18 cellular contexts compared by ENCODE assay signal in genomic region chr1:109598655-109599054, GRCh38. TPM values are rescaled to one million over a fixed set of nuclear protein-coding genes. Genes with fewer than 3 reads are reported as not detected.
DNase-seq lines count a peak whose midpoint lies in the region; ATAC-seq, FAIRE-seq and TF ChIP-seq lines count a peak whose summit lies in the region.
"Had no signal": no experiment of that assay in that cellular context is flagged by ENCODE, and none has a peak within 500 bp of the region (broad histone marks: within the 10 kb centered on the region; RNA-seq: fewer than 3 reads in every experiment).

No MANE protein-coding gene starts in this region.

- H3K9me3 ChIP-seq in kidney (ENCODE audit: control insufficient read depth in 1 of 2, low read length in 2 of 2) = no peaks in the 10 kb centered on the region
- H3K9me3 ChIP-seq: esophagus squamous epithelium, testis had no signal

- TF ChIP-seq CTCF in activated CD8-positive, alpha-beta T cell treated with anti-CD3 and anti-CD28 coated beads for 36 hours (IDR thresholded peaks at IDR 0.05) = peak; percentile 23
- TF ChIP-seq CTCF in fibroblast of villous mesenchyme (IDR thresholded peaks at IDR 0.05; ENCODE audit: insufficient read depth, low read depth, low read length) (peak; percentile 21), type B pancreatic cell (conservative IDR thresholded peaks at IDR 0.05) (peak; percentile 55), kidney (IDR thresholded peaks at IDR 0.05; ENCODE audit: borderline replicate concordance, extremely low read depth, insufficient read depth) (no peak)

- POLR2A ChIA-PET in activated CD8-positive, alpha-beta T cell treated with anti-CD3 and anti-CD28 coated beads for 36 hours (lab: Charles Lee) = interaction anchor here (1.0 kb wide), 1 partner anchor 18 kb away, joined by 3 read pairs; no protein-coding TSS in a partner anchor
- POLR2A ChIA-PET in activated CD8-positive, alpha-beta T cell treated with anti-CD3 and anti-CD28 coated beads, Interleukin-2, amount 10 ng/mL, durations not matched to agents 7 days and 5 days (lab: Charles Lee) = no interaction called here

- CTCF ChIA-PET in activated CD8-positive, alpha-beta T cell treated with anti-CD3 and anti-CD28 coated beads for 36 hours (lab: Charles Lee) = interaction anchor here (1.3 kb wide), 1 partner anchor 41 kb away, joined by 4 read pairs; no protein-coding TSS in a partner anchor
- CTCF ChIA-PET in activated CD8-positive, alpha-beta T cell treated with anti-CD3 and anti-CD28 coated beads, Interleukin-2, amount 10 ng/mL, durations not matched to agents 7 days and 5 days (lab: Charles Lee) = interaction anchor here (1.6 kb wide), 1 partner anchor 10 kb away, joined by 4 read pairs; no protein-coding TSS in a partner anchor

- H3K4me1 ChIP-seq in kidney (ENCODE audit: control insufficient read depth in 1 of 2, insufficient read depth in 1 of 2, low read depth in 1 of 2, low read length in 2 of 2) = no peaks in the 10 kb centered on the region
- H3K4me1 ChIP-seq: esophagus squamous epithelium, testis had no signal

- H3K36me3 Mint-ChIP-seq in activated CD8-positive, alpha-beta T cell treated with anti-CD3 and anti-CD28 coated beads for 36 hours (ENCODE audit: low read depth) = peaks cover 7% of the 10 kb centered on the region
- peaks cover 43% of the 10 kb centered on the region for H3K36me3 Mint-ChIP-seq in activated CD8-positive, alpha-beta T cell treated with anti-CD3 and anti-CD28 coated beads, Interleukin-2, amount 10 ng/mL, durations not matched to agents 7 days and 5 days (ENCODE audit: low read depth)
- peaks cover 5% of the 10 kb centered on the region for H3K36me3 Mint-ChIP-seq in type B pancreatic cell

- no peaks in the 10 kb centered on the region for H3K36me3 ChIP-seq in kidney (ENCODE audit: control insufficient read depth in 1 of 2, insufficient read depth in 2 of 2, low read length in 2 of 2)

- intact Hi-C loops in activated CD8-positive, alpha-beta T cell treated with anti-CD3 and anti-CD28 coated beads for 36 hours (cut with micrococcal nuclease) = no loop called here
- intact Hi-C loops in kidney (cut with DNase I) = no loop called here

- H3K27me3 Mint-ChIP-seq in activated CD8-positive, alpha-beta T cell treated with anti-CD3 and anti-CD28 coated beads for 36 hours = no peaks in the 10 kb centered on the region
- H3K27me3 Mint-ChIP-seq in activated CD8-positive, alpha-beta T cell treated with anti-CD3 and anti-CD28 coated beads, Interleukin-2, amount 10 ng/mL, durations not matched to agents 7 days and 5 days (ENCODE audit: low read depth) = no peaks in the 10 kb centered on the region
- H3K27me3 Mint-ChIP-seq in type B pancreatic cell = no peaks in the 10 kb centered on the region
- H3K27me3 Mint-ChIP-seq: activated B cell treated with CpG ODN at 0.5 μM for 24 hours; activated naive CD8-positive, alpha-beta T cell had no signal

- no peak overlapping the region for H3K27ac Mint-ChIP-seq in activated CD8-positive, alpha-beta T cell treated with anti-CD3 and anti-CD28 coated beads for 36 hours
- H3K27ac Mint-ChIP-seq in activated CD8-positive, alpha-beta T cell treated with anti-CD3 and anti-CD28 coated beads, Interleukin-2, amount 10 ng/mL, durations not matched to agents 7 days and 5 days = no peak overlapping the region
- H3K27ac Mint-ChIP-seq in type B pancreatic cell = no peak overlapping the region
- H3K27ac Mint-ChIP-seq: activated B cell treated with CpG ODN at 0.5 μM for 24 hours; activated naive CD8-positive, alpha-beta T cell had no signal

- H3K4me3 ChIP-seq in fibroblast of villous mesenchyme (ENCODE audit: low read depth, low read length) (no peak overlapping the region), kidney (ENCODE audit: low read length in 2 of 2) (no peak overlapping the region)
- H3K4me3 ChIP-seq: esophagus squamous epithelium, testis had no signal

- no peaks in the 10 kb centered on the region for H3K9me3 Mint-ChIP-seq in activated CD8-positive, alpha-beta T cell treated with anti-CD3 and anti-CD28 coated beads for 36 hours
- H3K9me3 Mint-ChIP-seq in activated CD8-positive, alpha-beta T cell treated with anti-CD3 and anti-CD28 coated beads, Interleukin-2, amount 10 ng/mL, durations not matched to agents 7 days and 5 days (ENCODE audit: insufficient read depth) = no peaks in the 10 kb centered on the region
- no peaks in the 10 kb centered on the region for H3K9me3 Mint-ChIP-seq in type B pancreatic cell
- H3K9me3 Mint-ChIP-seq: activated B cell treated with CpG ODN at 0.5 μM for 24 hours had no signal

- no peak for ATAC-seq in activated CD8-positive, alpha-beta T cell treated with anti-CD3 and anti-CD28 coated beads for 36 hours
- ATAC-seq in activated CD8-positive, alpha-beta T cell treated with anti-CD3 and anti-CD28 coated beads, Interleukin-2, amount 10 ng/mL, durations not matched to agents 7 days and 5 days = no peak
- no peak for ATAC-seq in HG02759 (IDR thresholded peaks at IDR 0.05; ENCODE audit: unreplicated experiment)

- no peak overlapping the region for H3K4me3 Mint-ChIP-seq in activated CD8-positive, alpha-beta T cell treated with anti-CD3 and anti-CD28 coated beads for 36 hours
- no peak overlapping the region for H3K4me3 Mint-ChIP-seq in activated CD8-positive, alpha-beta T cell treated with anti-CD3 and anti-CD28 coated beads, Interleukin-2, amount 10 ng/mL, durations not matched to agents 7 days and 5 days
- no peak overlapping the region for H3K4me3 Mint-ChIP-seq in type B pancreatic cell
- H3K4me3 Mint-ChIP-seq: activated B cell treated with CpG ODN at 0.5 μM for 24 hours; activated naive CD8-positive, alpha-beta T cell had no signal

- no peak for DNase-seq in activated CD8-positive, alpha-beta T cell treated with anti-CD3 and anti-CD28 coated beads for 36 hours
- no peak for DNase-seq in activated CD8-positive, alpha-beta T cell treated with anti-CD3 and anti-CD28 coated beads, Interleukin-2, amount 10 ng/mL, durations not matched to agents 7 days and 5 days
- peak; percentile 22 for DNase-seq in RKO (ENCODE audit: low spot score)
- DNase-seq in fibroblast of villous mesenchyme (ENCODE audit: low read depth) = no peak
- DNase-seq in type B pancreatic cell (ENCODE audit: extremely low spot score, unreplicated experiment) = no peak
- DNase-seq in SW480 (ENCODE audit: low spot score) = no peak
- no peak for DNase-seq in kidney
- DNase-seq: activated B cell treated with CpG ODN at 0.5 μM for 24 hours; Calu3; esophagus squamous epithelium; KBM-7; NCI-H2029; NCI-H774; nucleus accumbens; stimulated activated CD4-positive, alpha-beta T cell treated with anti-CD3 and anti-CD28 coated beads, Interleukin-12 subunit alpha, Interleukin-12 subunit beta, amount 100 ng/mL, for 4 hours; testis had no signal

- H3K9ac ChIP-seq in kidney (ENCODE audit: low read length in 2 of 2) = no peak overlapping the region

- no peak for FAIRE-seq in kidney (lab: Jason Lieb, UNC)

- H3K27ac ChIP-seq in kidney (ENCODE audit: low read depth in 2 of 2, low read length in 2 of 2) = no peak overlapping the region
- H3K27ac ChIP-seq: esophagus squamous epithelium, testis had no signal

- H3K4me1 Mint-ChIP-seq in activated CD8-positive, alpha-beta T cell treated with anti-CD3 and anti-CD28 coated beads for 36 hours (ENCODE audit: low read depth) = peaks cover 15% of the 10 kb centered on the region
- H3K4me1 Mint-ChIP-seq in activated CD8-positive, alpha-beta T cell treated with anti-CD3 and anti-CD28 coated beads, Interleukin-2, amount 10 ng/mL, durations not matched to agents 7 days and 5 days (ENCODE audit: low read depth) = peaks cover 3% of the 10 kb centered on the region
- peaks cover 6% of the 10 kb centered on the region for H3K4me1 Mint-ChIP-seq in type B pancreatic cell (ENCODE audit: unreplicated experiment)
- H3K4me1 Mint-ChIP-seq: activated B cell treated with CpG ODN at 0.5 μM for 24 hours had no signal

RNA-seq across cellular contexts. Expression of gene GNAT2, which starts 20.8 kb away (rescaled TPM):
- total RNA-seq in activated CD8-positive, alpha-beta T cell treated with anti-CD3 and anti-CD28 coated beads for 36 hours = under 1 TPM; 0.81 to 0.88 TPM
- not detected for total RNA-seq in activated CD8-positive, alpha-beta T cell treated with anti-CD3 and anti-CD28 coated beads, Interleukin-2, amount 10 ng/mL, durations not matched to agents 7 days and 5 days
- total RNA-seq in fibroblast of villous mesenchyme (under 0.01 and 0.43 TPM in 2 replicates), type B pancreatic cell (ENCODE audit: low replicate concordance) (not detected in 2 replicates), kidney (not detected)
- not detected for polyA plus RNA-seq in kidney (ENCODE audit: insufficient read depth, low read depth, low replicate concordance)
- total RNA-seq: activated B cell treated with CpG ODN at 0.5 μM for 24 hours, Calu3, esophagus squamous epithelium had no signal

RNA-seq across cellular contexts. Expression of gene AMPD2, which starts 21.0 kb away (rescaled TPM):
- 100 to 1,000 TPM; 107 to 119 TPM for total RNA-seq in activated CD8-positive, alpha-beta T cell treated with anti-CD3 and anti-CD28 coated beads for 36 hours
- 100 to 1,000 TPM; 123 to 133 TPM for total RNA-seq in activated CD8-positive, alpha-beta T cell treated with anti-CD3 and anti-CD28 coated beads, Interleukin-2, amount 10 ng/mL, durations not matched to agents 7 days and 5 days
- total RNA-seq in fibroblast of villous mesenchyme = 90.5 and 107 TPM in 2 replicates
- 71.1 and 105 TPM in 2 replicates for total RNA-seq in type B pancreatic cell (ENCODE audit: low replicate concordance)
- 55.3 TPM for total RNA-seq in kidney
- polyA plus RNA-seq in kidney (ENCODE audit: insufficient read depth, low read depth, low replicate concordance) = 21.1 TPM

RNA-seq across cellular contexts. Expression of gene GNAI3, which starts 50.2 kb away (rescaled TPM):
- total RNA-seq in activated CD8-positive, alpha-beta T cell treated with anti-CD3 and anti-CD28 coated beads for 36 hours = 1 to 10 TPM; 7.5 to 7.7 TPM
- total RNA-seq in activated CD8-positive, alpha-beta T cell treated with anti-CD3 and anti-CD28 coated beads, Interleukin-2, amount 10 ng/mL, durations not matched to agents 7 days and 5 days = 10 to 100 TPM in 1 of 2 experiments, 1 to 10 TPM in 1; 9.6 to 10.2 TPM
- total RNA-seq in fibroblast of villous mesenchyme = 14.2 and 17.3 TPM in 2 replicates
- 8.8 and 8.9 TPM in 2 replicates for total RNA-seq in type B pancreatic cell (ENCODE audit: low replicate concordance)
- total RNA-seq in kidney = 8.0 TPM
- 4.2 TPM for polyA plus RNA-seq in kidney (ENCODE audit: insufficient read depth, low read depth, low replicate concordance)

RNA-seq across cellular contexts. Expression of gene GSTM4, which starts 57.2 kb away (rescaled TPM):
- total RNA-seq in activated CD8-positive, alpha-beta T cell treated with anti-CD3 and anti-CD28 coated beads for 36 hours = 10 to 100 TPM in 1 of 2 experiments, 1 to 10 TPM in 1; 8.3 to 10.5 TPM
- 10 to 100 TPM; 17.0 to 18.5 TPM for total RNA-seq in activated CD8-positive, alpha-beta T cell treated with anti-CD3 and anti-CD28 coated beads, Interleukin-2, amount 10 ng/mL, durations not matched to agents 7 days and 5 days
- total RNA-seq in fibroblast of villous mesenchyme (11.7 and 15.1 TPM in 2 replicates), type B pancreatic cell (ENCODE audit: low replicate concordance) (37.5 and 42.2 TPM in 2 replicates), kidney (34.0 TPM)
- polyA plus RNA-seq in kidney (ENCODE audit: insufficient read depth, low read depth, low replicate concordance) = 117 TPM

RNA-seq across cellular contexts. Expression of gene GPR61, which starts 59.0 kb away (rescaled TPM):
- total RNA-seq in activated CD8-positive, alpha-beta T cell treated with anti-CD3 and anti-CD28 coated beads for 36 hours = under 1 TPM in 1 of 2 experiments, not detected in 1; 0.22 TPM
- not detected for total RNA-seq in activated CD8-positive, alpha-beta T cell treated with anti-CD3 and anti-CD28 coated beads, Interleukin-2, amount 10 ng/mL, durations not matched to agents 7 days and 5 days
- under 0.01 TPM in 1 of 2 replicates, not detected in the other for total RNA-seq in fibroblast of villous mesenchyme
- not detected in 2 replicates for total RNA-seq in type B pancreatic cell (ENCODE audit: low replicate concordance)
- total RNA-seq in kidney = not detected
- polyA plus RNA-seq in kidney (ENCODE audit: insufficient read depth, low read depth, low replicate concordance) = not detected
- total RNA-seq: activated B cell treated with CpG ODN at 0.5 μM for 24 hours, Calu3, esophagus squamous epithelium had no signal
